In the genomic region with DNA sequence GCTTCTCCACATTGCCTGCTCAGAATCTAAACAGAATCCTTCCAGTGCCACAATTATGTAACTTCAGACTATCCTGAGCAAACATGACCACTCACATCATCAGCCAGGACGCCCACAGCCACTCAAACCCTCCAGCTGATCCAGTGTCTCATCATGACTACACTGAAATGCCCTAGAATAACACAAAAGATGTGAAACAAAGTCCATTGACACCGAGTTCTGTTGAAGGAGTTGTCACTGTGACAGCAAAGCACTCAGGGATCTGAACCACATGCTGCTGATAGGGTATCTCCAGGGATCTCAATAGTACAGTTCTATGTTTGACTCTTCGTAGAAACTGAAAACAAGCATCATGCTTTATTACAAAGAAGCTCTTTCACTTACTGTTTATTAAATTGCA, we compare ENCODE assay signal across 26 cellular contexts.
DNase-seq lines count a peak whose midpoint lies in the region; ATAC-seq, FAIRE-seq and TF ChIP-seq lines count a peak whose summit lies in the region.
"Had no signal": no experiment of that assay in that cellular context is flagged by ENCODE, and none has a peak within 500 bp of the region (broad histone marks: within the 10 kb centered on the region; RNA-seq: fewer than 3 reads in every experiment).

No MANE protein-coding gene starts in this region.

- DNase-seq in AG20443 (ENCODE audit: low spot score) (peak; percentile 37), GM12878 (ENCODE audit: low read depth, low spot score) (no peak), right atrium auricular region (ENCODE audit: low spot score) (peak; percentile 50), mesenteric fat pad (ENCODE audit: low spot score) (no peak)
- no peak for DNase-seq in stimulated activated CD4-positive, alpha-beta T cell treated with anti-CD3 and anti-CD28 coated beads, Interleukin-15, amount 100 ng/mL, for 24 hours
- DNase-seq: activated CD4-positive, alpha-beta T cell treated with anti-CD3 and anti-CD28 coated beads for 48 hours; activated CD8-positive, alpha-beta memory T cell treated with anti-CD3 and anti-CD28 coated beads, Interleukin-2, amount 10 ng/mL, durations not matched to agents 7 days and 5 days; activated naive CD8-positive, alpha-beta T cell treated with anti-CD3 and anti-CD28 coated beads for 36 hours; body of pancreas; islet precursor cell; mammary epithelial cell; NCI-H1105; NCI-H2171; NCI-H526 treated with DMSO at 0.1 percent for 48 hours; stimulated activated CD4-positive, alpha-beta T cell treated with anti-CD3 and anti-CD28 coated beads, Interleukin-2, amount 100 ng/mL, for 24 hours; stimulated activated naive CD4-positive, alpha-beta T cell had no signal

- SMC1A ChIA-PET in GM12878 (lab: Charles Lee; ENCODE audit: uncharacterized antibody, unreplicated experiment) = no interaction called here

- intact Hi-C loops in GM12878 (cut with micrococcal nuclease; ENCODE audit: unreplicated experiment) = no loop called here

- H3K27me3 ChIP-seq in GM12878 (replicated peaks in 1 of 2; ENCODE audit: control insufficient read depth in 2 of 2, insufficient read depth in 2 of 2, low read length in 1 of 2) = no peaks in the 10 kb centered on the region
- no peaks in the 10 kb centered on the region for H3K27me3 ChIP-seq in right atrium auricular region
- H3K27me3 ChIP-seq: body of pancreas, hepatocyte, tibial nerve had no signal

- H3K79me2 ChIP-seq in GM12878 (ENCODE audit: control insufficient read depth, insufficient read depth, low read length) = no peaks in the 10 kb centered on the region
- H3K79me2 ChIP-seq: hepatocyte, parathyroid adenoma had no signal

- CTCF ChIA-PET in HEK293 (lab: Yijun Ruan, JAX) = interaction anchor here (0.8 kb wide), 1 partner anchor 21 kb away, joined by 5 read pairs; no protein-coding TSS in a partner anchor
- CTCF ChIA-PET in GM12878 (lab: Yijun Ruan, JAX) = interaction anchor here (0.9 kb wide), 1 partner anchor 30 kb away, joined by 3 read pairs; no protein-coding TSS in a partner anchor

- H3K9ac ChIP-seq in GM12878 (ENCODE audit: control insufficient read depth, insufficient read depth, low read length) = no peak overlapping the region
- H3K9ac ChIP-seq: parathyroid adenoma had no signal

- TF ChIP-seq EP300 in GM12878 (IDR thresholded peaks at IDR 0.05; ENCODE audit: borderline replicate concordance in 1 of 2, control insufficient read depth in 1 of 2, low read depth in 2 of 2, low read length in 2 of 2) = no peak

- peak; percentile 91 for FAIRE-seq in GM12878 (lab: Jason Lieb, UNC)
- FAIRE-seq: H1 had no signal

- H3K4me3 ChIP-seq in HEK293 (ENCODE audit: low read depth, low read length) (no peak overlapping the region), GM12878 (no peak overlapping the region), right atrium auricular region (no peak overlapping the region)
- H3K4me3 ChIP-seq: body of pancreas, coronary artery, hepatocyte, tibial nerve had no signal

- H3K4me2 ChIP-seq in GM12878 (ENCODE audit: control insufficient read depth, insufficient read depth) = no peak overlapping the region
- H3K4me2 ChIP-seq: hepatocyte had no signal

- no peaks in the 10 kb centered on the region for H3K4me1 ChIP-seq in HEK293 (ENCODE audit: control insufficient read depth, insufficient read depth, low read length)
- no peaks in the 10 kb centered on the region for H3K4me1 ChIP-seq in GM12878 (ENCODE audit: control insufficient read depth, insufficient read depth, low read length)
- no peaks in the 10 kb centered on the region for H3K4me1 ChIP-seq in right atrium auricular region
- H3K4me1 ChIP-seq: parathyroid adenoma, tibial nerve had no signal

- TF ChIP-seq CTCF in HEK293 (tag by site-specific recombination; IDR thresholded peaks at IDR 0.05) = no peak
- TF ChIP-seq CTCF in GM12878 (IDR thresholded peaks at IDR 0.05 in 2 of 3, conservative IDR thresholded peaks at IDR 0.05 in 1 of 3; ENCODE audit: control insufficient read depth in 2 of 3, extremely low read depth in 1 of 3, insufficient read depth in 1 of 3, low read depth in 3 of 3, low read length in 3 of 3) = no peak
- TF ChIP-seq CTCF in right atrium auricular region (IDR thresholded peaks at IDR 0.05) = no peak

- no peaks in the 10 kb centered on the region for H3K9me3 ChIP-seq in HEK293 (ENCODE audit: control insufficient read depth, insufficient read depth, low read depth, low read length)
- no peaks in the 10 kb centered on the region for H3K9me3 ChIP-seq in GM12878 (replicated peaks; ENCODE audit: control insufficient read depth, insufficient read depth, low read length)
- no peaks in the 10 kb centered on the region for H3K9me3 ChIP-seq in right atrium auricular region
- H3K9me3 ChIP-seq: body of pancreas, tibial nerve had no signal

- H3K36me3 ChIP-seq in HEK293 (ENCODE audit: control insufficient read depth in 2 of 2, insufficient read depth in 1 of 2, low read length in 2 of 2) (no peaks in the 10 kb centered on the region), GM12878 (ENCODE audit: control insufficient read depth in 2 of 2, insufficient read depth in 2 of 2, low read length in 1 of 2) (no peaks in the 10 kb centered on the region), right atrium auricular region (no peaks in the 10 kb centered on the region)
- H3K36me3 ChIP-seq: tibial nerve had no signal

- POLR2A ChIA-PET in HEK293 (lab: Yijun Ruan, JAX) = no interaction called here
- POLR2A ChIA-PET in GM12878 (lab: Charles Lee) = no interaction called here

- 1% methylated on average over 3 of the region's 3 CpGs for WGBS in GM12878 (ENCODE audit: insufficient coverage, insufficient replicate concordance, low lambda C conversion rate, missing lambda C conversion rate)

- TF ChIP-seq RAD21 in GM12878 (IDR thresholded peaks at IDR 0.05; ENCODE audit: insufficient read depth, low read depth, low read length) = no peak

- H2AFZ ChIP-seq in GM12878 (ENCODE audit: control insufficient read depth, low read depth, low read length) = no peak overlapping the region
- H2AFZ ChIP-seq: hepatocyte, parathyroid adenoma had no signal

- no peaks in the 10 kb centered on the region for H4K20me1 ChIP-seq in GM12878 (ENCODE audit: control insufficient read depth, insufficient read depth)

- no TSS peak for BruUV-seq in GM12878 (replicated peaks; lab: Mats Ljungman, UMichigan)

- H3K27ac ChIP-seq in HEK293 (ENCODE audit: extremely low read depth, low read depth, low read length) = no peak overlapping the region
- no peak overlapping the region for H3K27ac ChIP-seq in GM12878 (ENCODE audit: control insufficient read depth, insufficient read depth)
- H3K27ac ChIP-seq in right atrium auricular region = no peak overlapping the region
- H3K27ac ChIP-seq: body of pancreas, coronary artery, hepatocyte, parathyroid adenoma, tibial nerve had no signal

- no peak for TF ChIP-seq POLR2A in GM12878 (IDR thresholded peaks at IDR 0.05; ENCODE audit: low read depth, low read length)

- ATAC-seq in GM12878 (peak; percentile 93), GM19023 (IDR thresholded peaks at IDR 0.05; ENCODE audit: unreplicated experiment) (no peak), HG02588 (IDR thresholded peaks at IDR 0.05; ENCODE audit: unreplicated experiment) (no peak)
- ATAC-seq: activated CD8-positive, alpha-beta memory T cell treated with anti-CD3 and anti-CD28 coated beads, Interleukin-2, amount 10 ng/mL, durations not matched to agents 7 days and 5 days; activated T-helper 17 cell treated with anti-CD3 and anti-CD28 coated beads, Interleukin-2, amount 50 U/mL, for 72 hours; body of pancreas; CD8-positive, alpha-beta T cell had no signal

- in situ Hi-C loops in GM12878 (cut with MboI) = no loop called here

- RAD21 ChIA-PET in GM12878 (lab: Charles Lee; ENCODE audit: unreplicated experiment) = no interaction called here

TF ChIP-seq in HEK293, 187 proteins besides CTCF, POLR2A, EP300 and RAD21:
- TF ChIP-seq ZNF335 (tag by site-specific recombination; conservative IDR thresholded peaks at IDR 0.05) = no peak
- no peak for TF ChIP-seq ZBTB1 (tag by site-specific recombination; IDR thresholded peaks at IDR 0.05)
- peak; percentile 41; the same call in 1 of the 2 replicates for TF ChIP-seq ZFHX2 (tag by site-specific recombination; conservative IDR thresholded peaks at IDR 0.05)
TF ChIP-seq in HEK293: peak in this region for 1.

TF ChIP-seq in GM12878, 131 proteins besides CTCF, POLR2A, EP300 and RAD21 (continues in another document):
- TF ChIP-seq, protein P1, sequence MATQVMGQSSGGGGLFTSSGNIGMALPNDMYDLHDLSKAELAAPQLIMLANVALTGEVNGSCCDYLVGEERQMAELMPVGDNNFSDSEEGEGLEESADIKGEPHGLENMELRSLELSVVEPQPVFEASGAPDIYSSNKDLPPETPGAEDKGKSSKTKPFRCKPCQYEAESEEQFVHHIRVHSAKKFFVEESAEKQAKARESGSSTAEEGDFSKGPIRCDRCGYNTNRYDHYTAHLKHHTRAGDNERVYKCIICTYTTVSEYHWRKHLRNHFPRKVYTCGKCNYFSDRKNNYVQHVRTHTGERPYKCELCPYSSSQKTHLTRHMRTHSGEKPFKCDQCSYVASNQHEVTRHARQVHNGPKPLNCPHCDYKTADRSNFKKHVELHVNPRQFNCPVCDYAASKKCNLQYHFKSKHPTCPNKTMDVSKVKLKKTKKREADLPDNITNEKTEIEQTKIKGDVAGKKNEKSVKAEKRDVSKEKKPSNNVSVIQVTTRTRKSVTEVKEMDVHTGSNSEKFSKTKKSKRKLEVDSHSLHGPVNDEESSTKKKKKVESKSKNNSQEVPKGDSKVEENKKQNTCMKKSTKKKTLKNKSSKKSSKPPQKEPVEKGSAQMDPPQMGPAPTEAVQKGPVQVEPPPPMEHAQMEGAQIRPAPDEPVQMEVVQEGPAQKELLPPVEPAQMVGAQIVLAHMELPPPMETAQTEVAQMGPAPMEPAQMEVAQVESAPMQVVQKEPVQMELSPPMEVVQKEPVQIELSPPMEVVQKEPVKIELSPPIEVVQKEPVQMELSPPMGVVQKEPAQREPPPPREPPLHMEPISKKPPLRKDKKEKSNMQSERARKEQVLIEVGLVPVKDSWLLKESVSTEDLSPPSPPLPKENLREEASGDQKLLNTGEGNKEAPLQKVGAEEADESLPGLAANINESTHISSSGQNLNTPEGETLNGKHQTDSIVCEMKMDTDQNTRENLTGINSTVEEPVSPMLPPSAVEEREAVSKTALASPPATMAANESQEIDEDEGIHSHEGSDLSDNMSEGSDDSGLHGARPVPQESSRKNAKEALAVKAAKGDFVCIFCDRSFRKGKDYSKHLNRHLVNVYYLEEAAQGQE (IDR thresholded peaks at IDR 0.05; ENCODE audit: low read depth, low read length) = no peak
- TF ChIP-seq PML (IDR thresholded peaks at IDR 0.05; ENCODE audit: low read length) (no peak), DPF2 (IDR thresholded peaks at IDR 0.05) (no peak), BMI1 (IDR thresholded peaks at IDR 0.05; ENCODE audit: borderline replicate concordance) (no peak), BHLHE40 (IDR thresholded peaks at IDR 0.05; ENCODE audit: borderline replicate concordance in 1 of 2, low read depth in 2 of 2, low read length in 1 of 2) (no peak)

Comparison
In these comparisons a context has a peak if more than half of its experiments do, and no peak if none do; other contexts are left out.
1. DNase-seq: peak in AG20443 (single experiment) and right atrium auricular region (single experiment); none in GM12878 (single experiment), stimulated activated CD4-positive, alpha-beta T cell treated with anti-CD3 and anti-CD28 coated beads, Interleukin-15, amount 100 ng/mL, for 24 hours (single experiment) and mesenteric fat pad (single experiment).